Comparison of ENCODE assay signal across 8 cellular contexts in the genomic region with DNA sequence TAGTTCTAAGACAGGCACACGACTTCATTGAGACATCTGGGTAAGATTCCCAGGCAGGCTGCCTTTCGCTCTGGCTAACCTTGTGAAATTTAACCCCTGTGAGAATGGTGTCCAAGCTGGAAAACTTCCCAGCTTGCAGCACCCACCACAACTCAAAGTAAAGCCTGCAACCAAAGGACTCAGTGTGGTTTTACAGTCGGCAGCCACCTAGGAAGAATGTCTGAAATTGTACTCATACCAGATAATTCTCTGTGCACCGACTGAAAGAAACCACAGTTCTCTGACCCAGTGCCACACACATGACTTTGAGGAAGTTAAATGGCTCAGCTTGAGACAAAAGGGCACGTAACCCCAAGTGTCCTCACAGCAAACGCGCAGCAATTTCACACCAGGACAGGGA.
A peak's percentile ranks its signal among the peaks of the same experiment; 100 is the strongest.
DNase-seq lines count a peak whose midpoint lies in the region; ATAC-seq, FAIRE-seq and TF ChIP-seq lines count a peak whose summit lies in the region.

No MANE protein-coding gene starts in this region.

- peaks cover 51% of the 10 kb centered on the region for H3K4me1 Mint-ChIP-seq in MCF 10A (ENCODE audit: insufficient read depth, unreplicated experiment)

- peak overlapping the region; percentile 36 for H3K4me3 Mint-ChIP-seq in MCF 10A (ENCODE audit: unreplicated experiment)

- no TSS peak for BruUV-seq in MCF 10A (replicated peaks; lab: Mats Ljungman, UMichigan)

- TF ChIP-seq POLR2A in vagina (IDR thresholded peaks at IDR 0.05), result no peak
- TF ChIP-seq POLR2A in GM12891 (IDR thresholded peaks at IDR 0.05; ENCODE audit: low read depth, low read length), result no peak

- POLR2A ChIA-PET in MCF 10A (lab: Yijun Ruan, JAX), result interaction anchor here (0.7 to 1.8 kb wide), 4 partner anchors 16 to 223 kb away, joined by 3 to 7 read pairs (median 4); no protein-coding TSS in a partner anchor

- H3K9me3 Mint-ChIP-seq in MCF 10A (ENCODE audit: unreplicated experiment), result no peaks in the 10 kb centered on the region

- peak overlapping the region; percentile 68 for H3K27ac Mint-ChIP-seq in MCF 10A (ENCODE audit: low read depth, unreplicated experiment)

- ATAC-seq in GM18498 (IDR thresholded peaks at IDR 0.05; ENCODE audit: unreplicated experiment), result peak; percentile 91
- ATAC-seq in HG02970 (IDR thresholded peaks at IDR 0.05; ENCODE audit: low FRiP score, unreplicated experiment), result no peak

- no peak overlapping the region for H3K27ac ChIP-seq in vagina

- TF ChIP-seq CTCF in MCF 10A (IDR thresholded peaks at IDR 0.05; ENCODE audit: unreplicated experiment) (no peak), vagina (IDR thresholded peaks at IDR 0.05) (no peak)

- CTCF ChIA-PET in MCF 10A (lab: Yijun Ruan, JAX), result interaction anchor here (1.4 to 2.6 kb wide), 2 partner anchors 9 kb away, joined by 3 to 10 read pairs; no protein-coding TSS in a partner anchor

- H3K9me3 ChIP-seq in vagina, result no peaks in the 10 kb centered on the region

- DNase-seq in M059J (ENCODE audit: low read depth) (peak; percentile 98), MCF 10A (ENCODE audit: unreplicated experiment) (peak; percentile 89), myocyte (ENCODE audit: low read depth) (peak; percentile 95), NCI-H128 (lab: John Stamatoyannopoulos, UW; ENCODE audit: unreplicated experiment) (no peak), vagina (ENCODE audit: extremely low spot score in 2 of 2) (no peak), GM12891 (ENCODE audit: insufficient read length, low spot score) (no peak)

- FAIRE-seq in GM12891 (lab: Jason Lieb, UNC), result no peak

- intact Hi-C loops in MCF 10A (cut with micrococcal nuclease) (no loop called here), vagina (cut with DNase I) (no loop called here)

- H3K4me1 ChIP-seq in vagina, result peaks cover 98% of the 10 kb centered on the region

- H3K27me3 ChIP-seq in vagina, result no peaks in the 10 kb centered on the region

- no peaks in the 10 kb centered on the region for H3K27me3 Mint-ChIP-seq in MCF 10A (ENCODE audit: insufficient read depth, unreplicated experiment)

- peaks cover 0 to 8% of the 10 kb centered on the region in 2 donors for H3K36me3 ChIP-seq in vagina

- no peak overlapping the region for H3K4me3 ChIP-seq in vagina

- H3K36me3 Mint-ChIP-seq in MCF 10A (ENCODE audit: insufficient read depth, unreplicated experiment), result peaks cover 35% of the 10 kb centered on the region

TF ChIP-seq in GM12891, 5 proteins besides CTCF, POLR2A, EP300 and RAD21:
- TF ChIP-seq POU2F2 (IDR thresholded peaks at IDR 0.05; ENCODE audit: low read depth, low read length) (no peak), SPI1 (IDR thresholded peaks at IDR 0.05; ENCODE audit: low read depth, low read length) (no peak), POLR2AphosphoS5 (IDR thresholded peaks at IDR 0.05; ENCODE audit: low read depth, low read length) (no peak), PAX5 (IDR thresholded peaks at IDR 0.05; ENCODE audit: insufficient read depth, low read length, severe bottlenecking) (no peak), TAF1 (IDR thresholded peaks at IDR 0.05; ENCODE audit: low read depth, low read length) (no peak)
TF ChIP-seq in GM12891: peak in this region for 0.

Comparison
In these comparisons a context has a peak if more than half of its experiments do, and no peak if none do; other contexts are left out.
1. DNase-seq: peak in M059J (single experiment), MCF 10A (single experiment) and myocyte (single experiment); none in NCI-H128 (single experiment), vagina (0 of 2) and GM12891 (single experiment).